In the genomic region with DNA sequence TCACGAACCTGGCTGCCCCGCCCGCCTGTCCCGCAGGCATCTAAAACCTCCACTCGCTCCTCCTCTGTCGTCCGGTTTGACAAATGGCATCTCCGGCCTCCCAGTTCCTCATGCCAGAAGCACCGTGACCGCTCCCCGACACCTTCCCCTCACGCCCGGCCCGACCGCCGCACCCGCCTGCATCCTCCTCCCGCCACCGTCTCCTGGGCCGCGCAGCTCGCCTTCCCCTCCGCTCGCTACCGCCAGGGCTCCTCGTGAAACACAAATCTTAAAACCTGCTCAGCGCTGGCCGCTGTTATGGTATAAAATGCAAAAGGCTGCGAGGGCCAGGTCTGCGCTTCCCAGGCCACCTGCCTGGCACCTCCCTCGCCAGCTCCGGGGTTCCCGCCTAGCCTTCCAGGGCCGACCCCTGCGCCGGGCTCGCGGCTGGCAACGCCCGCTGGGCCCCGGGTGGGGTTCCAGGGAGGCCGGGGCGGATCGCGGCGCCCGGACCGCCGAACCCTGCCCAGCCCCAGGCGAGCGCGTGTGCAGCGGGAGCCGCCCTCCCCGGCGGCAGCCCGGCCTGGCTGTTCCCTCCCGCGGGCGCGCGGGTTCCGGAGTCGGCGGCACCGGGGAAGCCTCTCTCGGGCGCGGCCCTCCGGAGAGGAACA, we compare ENCODE assay signal across 8 cellular contexts. TPM values are rescaled to one million over a fixed set of nuclear protein-coding genes. Genes with fewer than 3 reads are reported as not detected.
A peak's percentile ranks its signal among the peaks of the same experiment; 100 is the strongest.
DNase-seq lines count a peak whose midpoint lies in the region; ATAC-seq and TF ChIP-seq lines count a peak whose summit lies in the region.

No MANE protein-coding gene starts in this region.

- TF ChIP-seq CTCF in fibroblast of lung (conservative IDR thresholded peaks at IDR 0.05 in 1 of 2, IDR thresholded peaks at IDR 0.05 in 1 of 2; ENCODE audit: low read depth in 1 of 2, low read length in 2 of 2): peak in 1 of 2 donors; percentile 5

- peaks cover 2% of the 10 kb centered on the region for H3K4me1 ChIP-seq in fibroblast of lung (ENCODE audit: control insufficient read depth, extremely low read depth, insufficient read depth, low read length)
- peaks cover 16% of the 10 kb centered on the region for H3K4me1 ChIP-seq in neuron (ENCODE audit: insufficient read depth, low read length)

- peak; percentile 46 for DNase-seq in 8988T
- peak; percentile 26 for DNase-seq in activated CD4-positive, alpha-beta T cell treated with anti-CD3 and anti-CD28 coated beads, Interleukin-2, amount 50 U/mL, for 1 hour
- peak in 1 of 2 donors; percentile 20 for DNase-seq in fibroblast of lung (ENCODE audit: low read depth in 2 of 2)
- no peak for DNase-seq in NCI-H2107 (lab: John Stamatoyannopoulos, UW)
- no peak for DNase-seq in NCI-H345 treated with DMSO at 0.1 percent for 48 hours (lab: John Stamatoyannopoulos, UW; ENCODE audit: unreplicated experiment)

- peak overlapping the region; percentile 66 for H3K9ac ChIP-seq in fibroblast of lung (ENCODE audit: insufficient read depth, low read length)

- peak; percentile 13 for ATAC-seq in GM18511 (IDR thresholded peaks at IDR 0.05; ENCODE audit: unreplicated experiment)
- peak; percentile 9 for ATAC-seq in HG03442 (IDR thresholded peaks at IDR 0.05; ENCODE audit: unreplicated experiment)

- H3K4me3 ChIP-seq in fibroblast of lung (replicated peaks in 1 of 4; ENCODE audit: control extremely low read depth in 1 of 4, insufficient read depth in 1 of 4, low read depth in 3 of 4, low read length in 4 of 4) (peak overlapping the region; percentile 64 to 83 (median 76)), neuron (ENCODE audit: low read length) (peak overlapping the region; percentile 95)

- peak overlapping the region; percentile 86 for H3K4me2 ChIP-seq in fibroblast of lung (ENCODE audit: extremely low read depth, insufficient read depth, low read length)

- peak overlapping the region; percentile 47 for H3K27ac ChIP-seq in fibroblast of lung (ENCODE audit: insufficient read depth, low read length)

- H3K9me3 ChIP-seq in fibroblast of lung (ENCODE audit: control insufficient read depth, insufficient read depth, low read depth, low read length) (no peaks in the 10 kb centered on the region), neuron (ENCODE audit: low read length) (no peaks in the 10 kb centered on the region)

- peaks cover 30% of the 10 kb centered on the region for H3K79me2 ChIP-seq in fibroblast of lung (ENCODE audit: control insufficient read depth, insufficient read depth, low read length)

- no peak overlapping the region for H2AFZ ChIP-seq in fibroblast of lung (ENCODE audit: low read length)
- no peak overlapping the region for H2AFZ ChIP-seq in neuron (ENCODE audit: low read depth, low read length)

- H4K20me1 ChIP-seq in fibroblast of lung (ENCODE audit: control insufficient read depth, extremely low read depth, insufficient read depth, low read length): no peaks in the 10 kb centered on the region

- H3K36me3 ChIP-seq in fibroblast of lung (ENCODE audit: control insufficient read depth, insufficient read depth, low read length) (peaks cover 16% of the 10 kb centered on the region), neuron (ENCODE audit: insufficient read depth, low read length) (peaks cover 45% of the 10 kb centered on the region)

- no peaks in the 10 kb centered on the region for H3K27me3 ChIP-seq in fibroblast of lung (ENCODE audit: control insufficient read depth, insufficient read depth, low read length)
- H3K27me3 ChIP-seq in neuron (ENCODE audit: insufficient read depth, low read length): no peaks in the 10 kb centered on the region

RNA-seq across cellular contexts. Expression of a gene that starts 0.5 kb away (rescaled TPM):
- 30.6 and 32.7 TPM in 2 replicates for total RNA-seq in fibroblast of lung
- 7.7 and 9.6 TPM in 2 replicates for polyA plus RNA-seq in fibroblast of lung
- 12.5 and 13.8 TPM in 2 replicates for polyA plus RNA-seq in fibroblast of lung (2012)
- 7.9 and 12.9 TPM in 2 replicates for polyA minus RNA-seq in fibroblast of lung (ENCODE audit: low replicate concordance)

RNA-seq across cellular contexts. Expression of a gene that starts 0.9 kb away (rescaled TPM):
- total RNA-seq in fibroblast of lung: 43.6 and 49.3 TPM in 2 replicates
- polyA plus RNA-seq in fibroblast of lung: 13.5 and 18.1 TPM in 2 replicates
- polyA plus RNA-seq in fibroblast of lung (2012): 29.5 and 48.9 TPM in 2 replicates
- 7.8 and 12.7 TPM in 2 replicates for polyA minus RNA-seq in fibroblast of lung (ENCODE audit: low replicate concordance)

RNA-seq across cellular contexts. Expression of a gene that starts 8.9 kb away (rescaled TPM):
- total RNA-seq in fibroblast of lung: 58.6 and 74.3 TPM in 2 replicates
- polyA plus RNA-seq in fibroblast of lung: 40.1 and 61.5 TPM in 2 replicates
- polyA plus RNA-seq in fibroblast of lung (2012): 66.5 and 115 TPM in 2 replicates
- 18.0 and 27.9 TPM in 2 replicates for polyA minus RNA-seq in fibroblast of lung (ENCODE audit: low replicate concordance)

RNA-seq across cellular contexts. Expression of a gene that starts 9.3 kb away (rescaled TPM):
- total RNA-seq in fibroblast of lung: 5.4 and 8.3 TPM in 2 replicates
- polyA plus RNA-seq in fibroblast of lung: 2.2 and 2.7 TPM in 2 replicates
- polyA plus RNA-seq in fibroblast of lung (2012): 2.6 and 3.9 TPM in 2 replicates
- 2.0 and 4.0 TPM in 2 replicates for polyA minus RNA-seq in fibroblast of lung (ENCODE audit: low replicate concordance)

RNA-seq across cellular contexts. Expression of a gene that starts 10.5 kb away (rescaled TPM):
- total RNA-seq in fibroblast of lung: 61.9 and 69.7 TPM in 2 replicates
- 8.7 and 9.9 TPM in 2 replicates for polyA plus RNA-seq in fibroblast of lung
- polyA plus RNA-seq in fibroblast of lung (2012): 31.5 and 38.8 TPM in 2 replicates
- polyA minus RNA-seq in fibroblast of lung (ENCODE audit: low replicate concordance): 2.4 and 3.9 TPM in 2 replicates

Comparison
In these comparisons a context has a peak if more than half of its experiments do, and no peak if none do; other contexts are left out.
1. DNase-seq: peak in 8988T (single experiment) and activated CD4-positive, alpha-beta T cell treated with anti-CD3 and anti-CD28 coated beads, Interleukin-2, amount 50 U/mL, for 1 hour (single experiment); none in NCI-H2107 (single experiment) and NCI-H345 treated with DMSO at 0.1 percent for 48 hours (single experiment).